Comparison of ENCODE assay signal across 31 cellular contexts in genomic region chr13:26560456-26560855, GRCh38. TPM values are rescaled to one million over a fixed set of nuclear protein-coding genes. Genes with fewer than 3 reads are reported as not detected.
"Had no signal": no experiment of that assay in that cellular context is flagged by ENCODE, and none has a peak within 500 bp of the region (broad histone marks: within the 10 kb centered on the region; RNA-seq: fewer than 3 reads in every experiment).

No MANE protein-coding gene starts in this region.

- H3K4me3 Mint-ChIP-seq: activated CD4-positive, alpha-beta memory T cell treated with anti-CD3 and anti-CD28 coated beads for 36 hours; activated CD4-positive, alpha-beta T cell treated with anti-CD3 and anti-CD28 coated beads for 36 hours; activated naive CD4-positive, alpha-beta T cell treated with anti-CD3 and anti-CD28 coated beads for 36 hours; activated T-cell treated with anti-CD3 and anti-CD28 coated beads, Interleukin-2, amount 50 U/mL, for 4 hours; activated T-helper 1 cell treated with anti-CD3 and anti-CD28 coated beads, Interleukin-12 subunit alpha, Interleukin-12 subunit beta, Interleukin-2, Interleukin-4 antibody, amounts not matched to agents 30 ng/mL and 10 ng/mL and 1 ng/mL, durations not matched to agents 14 hours and 24 hours and 36 hours; WTC11 had no signal

- H3K36me3 ChIP-seq: brain microvascular endothelial cell, SJCRH30 had no signal

- H3K9me3 Mint-ChIP-seq: activated CD4-positive, alpha-beta memory T cell treated with anti-CD3 and anti-CD28 coated beads for 36 hours; activated naive CD4-positive, alpha-beta T cell treated with anti-CD3 and anti-CD28 coated beads for 36 hours; activated naive CD4-positive, alpha-beta T cell treated with anti-CD3 and anti-CD28 coated beads, Interleukin-2, amount 50 U/mL, for 72 hours; activated T-helper 1 cell treated with anti-CD3 and anti-CD28 coated beads, Interleukin-12 subunit alpha, Interleukin-12 subunit beta, Interleukin-2, Interleukin-4 antibody, amounts not matched to agents 30 ng/mL and 10 ng/mL and 1 ng/mL, durations not matched to agents 14 hours and 24 hours and 36 hours had no signal

- H3K36me3 Mint-ChIP-seq: activated CD4-positive, alpha-beta memory T cell treated with anti-CD3 and anti-CD28 coated beads for 36 hours had no signal

- H3K4me3 ChIP-seq: K562, SJCRH30 had no signal

- H3K9me3 ChIP-seq: SJCRH30 had no signal

- H3K27ac ChIP-seq: brain microvascular endothelial cell, SJCRH30 had no signal

- FAIRE-seq: K562 had no signal

- H3K27ac Mint-ChIP-seq: activated CD4-positive, alpha-beta memory T cell treated with anti-CD3 and anti-CD28 coated beads for 36 hours; activated CD4-positive, alpha-beta T cell treated with anti-CD3 and anti-CD28 coated beads for 36 hours; activated naive CD4-positive, alpha-beta T cell treated with anti-CD3 and anti-CD28 coated beads for 36 hours; activated naive CD4-positive, alpha-beta T cell treated with anti-CD3 and anti-CD28 coated beads, Interleukin-2, amount 50 U/mL, for 72 hours; activated T-helper 1 cell treated with anti-CD3 and anti-CD28 coated beads, Interleukin-12 subunit alpha, Interleukin-12 subunit beta, Interleukin-2, Interleukin-4 antibody, amounts not matched to agents 30 ng/mL and 10 ng/mL and 1 ng/mL, durations not matched to agents 14 hours and 24 hours and 36 hours; WTC11 had no signal

- H3K27me3 ChIP-seq: brain microvascular endothelial cell, SJCRH30 had no signal

- DNase-seq: activated CD4-positive, alpha-beta memory T cell treated with anti-CD3 and anti-CD28 coated beads for 36 hours; activated CD4-positive, alpha-beta T cell treated with anti-CD3 and anti-CD28 coated beads for 36 hours; activated CD4-positive, alpha-beta T cell treated with anti-CD3 and anti-CD28 coated beads, Interleukin-2, amount 50 U/mL, for 1 hour; activated CD8-positive, alpha-beta memory T cell treated with anti-CD3 and anti-CD28 coated beads, Interleukin-2, amount 50 U/mL, for 4 hours; activated gamma-delta T cell treated with Interleukin-2 at 50 U/mL for 16 hours; activated naive CD4-positive, alpha-beta T cell treated with anti-CD3 and anti-CD28 coated beads for 36 hours; activated T-cell treated with anti-CD3 and anti-CD28 coated beads for 4 hours; activated T-cell treated with anti-CD3 and anti-CD28 coated beads, Interleukin-2, amount 50 U/mL, for 4 hours; anterior cingulate cortex; brain microvascular endothelial cell; central memory CD4-positive, alpha-beta T cell; NCI-H1092 treated with DMSO at 0.1 percent for 48 hours; NCI-H1417; NCI-H146; NCI-H187 treated with DMSO at 0.1 percent for 48 hours; NCI-H2081; NCI-H2171 treated with DMSO at 0.1 percent for 48 hours; NCI-H2227 treated with DMSO at 0.1 percent for 48 hours; NCI-H446; NCI-H510A treated with DMSO at 0.1 percent for 48 hours; NCI-H526 treated with DMSO at 0.1 percent for 48 hours; NCI-H774; SHP77; SJCRH30; SW 1271; T1000 had no signal

RNA-seq across cellular contexts. Expression of gene WASF3, which starts 3.0 kb away (rescaled TPM):
- total RNA-seq: activated naive CD4-positive, alpha-beta T cell treated with anti-CD3 and anti-CD28 coated beads for 36 hours; T-helper 1 cell treated with Interleukin-12 subunit alpha and Interleukin-12 subunit beta and Interleukin-4 antibody, amounts not matched to agents 30 ng/mL and 1 ng/mL, for 36 hours had no signal
